In genomic region chr19:3452456-3453068, GRCh38 we compare ENCODE assay signal across 1 cellular context.
TF ChIP-seq lines count a peak whose summit lies in the region.

No MANE protein-coding gene starts in this region.

TF ChIP-seq in HepG2, 621 proteins besides CTCF, POLR2A, EP300 and RAD21:
- TF ChIP-seq ADNP (CRISPR knock-in tag; IDR thresholded peaks at IDR 0.05) (no peak), U2AF1 (optimal IDR thresholded peaks at IDR 0.05; ENCODE audit: low read depth, low read length) (no peak)
- TF ChIP-seq, protein P1, sequence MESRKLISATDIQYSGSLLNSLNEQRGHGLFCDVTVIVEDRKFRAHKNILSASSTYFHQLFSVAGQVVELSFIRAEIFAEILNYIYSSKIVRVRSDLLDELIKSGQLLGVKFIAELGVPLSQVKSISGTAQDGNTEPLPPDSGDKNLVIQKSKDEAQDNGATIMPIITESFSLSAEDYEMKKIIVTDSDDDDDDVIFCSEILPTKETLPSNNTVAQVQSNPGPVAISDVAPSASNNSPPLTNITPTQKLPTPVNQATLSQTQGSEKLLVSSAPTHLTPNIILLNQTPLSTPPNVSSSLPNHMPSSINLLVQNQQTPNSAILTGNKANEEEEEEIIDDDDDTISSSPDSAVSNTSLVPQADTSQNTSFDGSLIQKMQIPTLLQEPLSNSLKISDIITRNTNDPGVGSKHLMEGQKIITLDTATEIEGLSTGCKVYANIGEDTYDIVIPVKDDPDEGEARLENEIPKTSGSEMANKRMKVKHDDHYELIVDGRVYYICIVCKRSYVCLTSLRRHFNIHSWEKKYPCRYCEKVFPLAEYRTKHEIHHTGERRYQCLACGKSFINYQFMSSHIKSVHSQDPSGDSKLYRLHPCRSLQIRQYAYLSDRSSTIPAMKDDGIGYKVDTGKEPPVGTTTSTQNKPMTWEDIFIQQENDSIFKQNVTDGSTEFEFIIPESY (CRISPR knock-in tag; IDR thresholded peaks at IDR 0.05), result peak; percentile 78; the same call in 1 of the 2 replicates
